Comparison of ENCODE assay signal across 8 cellular contexts in the genomic region with DNA sequence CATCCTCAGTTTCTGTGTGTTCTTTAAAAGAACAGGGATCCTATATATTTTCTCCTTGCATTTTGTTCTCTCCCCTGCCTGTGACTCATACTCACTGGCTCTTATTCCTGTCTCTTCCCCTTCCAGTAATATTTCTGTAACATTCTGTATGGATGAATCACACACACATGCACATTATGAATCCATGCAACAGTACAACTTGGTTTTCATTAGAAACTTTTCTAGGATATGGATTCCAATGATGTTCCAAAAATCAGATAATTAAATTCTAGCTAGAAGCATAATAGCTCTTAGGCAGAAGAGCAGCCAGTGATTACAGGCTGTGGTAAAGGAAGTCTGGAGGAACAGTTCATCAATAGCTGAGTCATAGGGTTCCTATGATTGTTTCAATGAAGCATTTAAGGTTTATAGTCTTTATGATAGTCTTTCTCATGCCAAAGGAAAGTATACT.
DNase-seq lines count a peak whose midpoint lies in the region; ATAC-seq and TF ChIP-seq lines count a peak whose summit lies in the region.
"Had no signal": no experiment of that assay in that cellular context is flagged by ENCODE, and none has a peak within 500 bp of the region (broad histone marks: within the 10 kb centered on the region; RNA-seq: fewer than 3 reads in every experiment).

No MANE protein-coding gene starts in this region.

- H3K27ac Mint-ChIP-seq in naive thymus-derived CD4-positive, alpha-beta T cell, result no peak overlapping the region
- H3K27ac Mint-ChIP-seq: activated B cell treated with CpG ODN at 0.5 μM for 24 hours had no signal

- H3K36me3 Mint-ChIP-seq in naive thymus-derived CD4-positive, alpha-beta T cell, result no peaks in the 10 kb centered on the region

- no peaks in the 10 kb centered on the region for H3K4me1 Mint-ChIP-seq in naive thymus-derived CD4-positive, alpha-beta T cell
- H3K4me1 Mint-ChIP-seq: activated B cell treated with CpG ODN at 0.5 μM for 24 hours had no signal

- ATAC-seq in body of pancreas, result peak; percentile 60
- ATAC-seq in upper lobe of right lung, result peak; percentile 42
- ATAC-seq in naive thymus-derived CD4-positive, alpha-beta T cell, result no peak
- ATAC-seq in HG02938 (IDR thresholded peaks at IDR 0.05; ENCODE audit: unreplicated experiment), result no peak

- no peak overlapping the region for H3K4me3 ChIP-seq in body of pancreas
- H3K4me3 ChIP-seq in kidney epithelial cell (ENCODE audit: low read depth, low read length), result no peak overlapping the region
- no peak overlapping the region for H3K4me3 ChIP-seq in upper lobe of right lung
- no peak overlapping the region for H3K4me3 ChIP-seq in naive thymus-derived CD4-positive, alpha-beta T cell (ENCODE audit: low read length)

- DNase-seq in HT1080 (ENCODE audit: low read depth) (peak; percentile 93), body of pancreas (no peak), kidney epithelial cell (ENCODE audit: low read depth) (peak; percentile 70), upper lobe of right lung (no peak), DMS 273 treated with DMSO at 0.1 percent for 48 hours (lab: John Stamatoyannopoulos, UW) (no peak)
- no peak for DNase-seq in naive thymus-derived CD4-positive, alpha-beta T cell
- DNase-seq: activated B cell treated with CpG ODN at 0.5 μM for 24 hours had no signal

- POLR2A ChIA-PET in naive thymus-derived CD4-positive, alpha-beta T cell (lab: Charles Lee), result no interaction called here

- no peak for TF ChIP-seq POLR2A in body of pancreas (IDR thresholded peaks at IDR 0.05)

- no peak overlapping the region for H3K4me3 Mint-ChIP-seq in naive thymus-derived CD4-positive, alpha-beta T cell
- H3K4me3 Mint-ChIP-seq: activated B cell treated with CpG ODN at 0.5 μM for 24 hours had no signal

- intact Hi-C loops in body of pancreas (cut with DNase I) (no loop called here), upper lobe of right lung (cut with DNase I) (no loop called here)
- intact Hi-C loops in naive thymus-derived CD4-positive, alpha-beta T cell (cut with micrococcal nuclease), result no loop called here

- H3K9me3 ChIP-seq in body of pancreas, result no peaks in the 10 kb centered on the region
- H3K9me3 ChIP-seq in upper lobe of right lung, result no peaks in the 10 kb centered on the region
- H3K9me3 ChIP-seq in naive thymus-derived CD4-positive, alpha-beta T cell (ENCODE audit: control insufficient read depth in 2 of 3, low read length in 3 of 3), result no peaks in the 10 kb centered on the region

- TF ChIP-seq CTCF in body of pancreas (IDR thresholded peaks at IDR 0.05) (no peak), kidney epithelial cell (IDR thresholded peaks at IDR 0.05; ENCODE audit: insufficient read depth, low read length, poor library complexity, severe bottlenecking) (no peak), upper lobe of right lung (IDR thresholded peaks at IDR 0.05) (no peak)

- CTCF ChIA-PET in naive thymus-derived CD4-positive, alpha-beta T cell (lab: Charles Lee), result no interaction called here

- H3K36me3 ChIP-seq in body of pancreas (replicated peaks in 1 of 2; ENCODE audit: insufficient read depth in 1 of 2, low read depth in 2 of 2) (no peaks in the 10 kb centered on the region), kidney epithelial cell (ENCODE audit: control insufficient read depth, insufficient read depth, low read length) (no peaks in the 10 kb centered on the region), upper lobe of right lung (no peaks in the 10 kb centered on the region)
- H3K36me3 ChIP-seq in naive thymus-derived CD4-positive, alpha-beta T cell (ENCODE audit: control insufficient read depth in 2 of 3, insufficient read depth in 3 of 3, low read length in 3 of 3), result no peaks in the 10 kb centered on the region

- H3K27me3 Mint-ChIP-seq in naive thymus-derived CD4-positive, alpha-beta T cell, result no peaks in the 10 kb centered on the region
- H3K27me3 Mint-ChIP-seq: activated B cell treated with CpG ODN at 0.5 μM for 24 hours had no signal

- H3K27ac ChIP-seq in body of pancreas (peak overlapping the region in 1 of 4 donors; percentile 33), upper lobe of right lung (no peak overlapping the region)
- no peak overlapping the region for H3K27ac ChIP-seq in naive thymus-derived CD4-positive, alpha-beta T cell (ENCODE audit: low read depth, low read length)

- H3K9me3 Mint-ChIP-seq in naive thymus-derived CD4-positive, alpha-beta T cell, result peaks cover 0 to 2% (median 0%) of the 10 kb centered on the region in 11 donors
- H3K9me3 Mint-ChIP-seq: activated B cell treated with CpG ODN at 0.5 μM for 24 hours had no signal

- no peaks in the 10 kb centered on the region for H3K4me1 ChIP-seq in body of pancreas
- no peaks in the 10 kb centered on the region for H3K4me1 ChIP-seq in upper lobe of right lung
- H3K4me1 ChIP-seq in naive thymus-derived CD4-positive, alpha-beta T cell (ENCODE audit: control insufficient read depth in 2 of 2, insufficient read depth in 2 of 2, low read length in 2 of 2), result no peaks in the 10 kb centered on the region

- H3K27me3 ChIP-seq in body of pancreas (no peaks in the 10 kb centered on the region), kidney epithelial cell (ENCODE audit: control insufficient read depth, insufficient read depth, low read length) (no peaks in the 10 kb centered on the region), upper lobe of right lung (no peaks in the 10 kb centered on the region)
- H3K27me3 ChIP-seq in naive thymus-derived CD4-positive, alpha-beta T cell (ENCODE audit: control insufficient read depth in 2 of 2, insufficient read depth in 2 of 2, low read length in 2 of 2), result no peaks in the 10 kb centered on the region

Comparison
In these comparisons a context has a peak if more than half of its experiments do, and no peak if none do; other contexts are left out.
1. DNase-seq: peak in HT1080 (single experiment) and kidney epithelial cell (single experiment); none in body of pancreas (0 of 4), upper lobe of right lung (single experiment), DMS 273 treated with DMSO at 0.1 percent for 48 hours (single experiment) and naive thymus-derived CD4-positive, alpha-beta T cell (0 of 9).
2. ATAC-seq: peak in body of pancreas (single experiment) and upper lobe of right lung (single experiment); none in naive thymus-derived CD4-positive, alpha-beta T cell (single experiment) and HG02938 (single experiment).